ENCODE assay signal across 1 cellular context in the genomic region with DNA sequence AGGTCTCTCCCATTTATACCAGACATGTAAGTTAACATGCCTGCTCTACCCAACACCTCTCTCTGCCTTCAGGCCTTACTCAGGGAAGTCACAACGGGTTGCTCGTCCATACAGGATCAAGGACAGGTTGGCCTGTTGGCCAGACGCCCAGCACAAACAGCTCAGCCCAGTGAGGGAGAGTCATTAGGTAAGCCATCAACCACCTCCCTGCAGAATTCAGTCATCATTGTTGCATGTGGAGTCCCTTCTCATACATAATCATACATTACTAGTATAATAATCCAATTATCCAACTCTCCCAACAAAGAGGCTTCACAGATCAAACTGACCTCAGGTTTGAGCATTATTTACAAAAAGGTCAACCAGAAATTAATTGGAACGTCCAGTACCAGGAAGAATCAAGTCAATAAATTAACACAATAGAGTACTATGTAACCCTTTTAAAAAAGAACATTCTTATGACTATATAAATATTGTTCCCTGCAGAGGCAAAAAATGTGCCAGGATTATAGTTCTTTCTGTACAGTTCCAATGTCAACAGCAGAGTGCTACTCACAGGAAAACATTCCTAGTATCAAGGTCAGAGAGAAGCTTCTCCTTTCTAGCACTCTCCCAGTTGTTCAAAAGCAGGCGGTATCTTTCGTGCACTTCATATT.
TF ChIP-seq lines count a peak whose summit lies in the region.

No MANE protein-coding gene starts in this region.

TF ChIP-seq in liver, 16 proteins besides CTCF, POLR2A, EP300 and RAD21 (continued from another document):
- TF ChIP-seq, protein P1, sequence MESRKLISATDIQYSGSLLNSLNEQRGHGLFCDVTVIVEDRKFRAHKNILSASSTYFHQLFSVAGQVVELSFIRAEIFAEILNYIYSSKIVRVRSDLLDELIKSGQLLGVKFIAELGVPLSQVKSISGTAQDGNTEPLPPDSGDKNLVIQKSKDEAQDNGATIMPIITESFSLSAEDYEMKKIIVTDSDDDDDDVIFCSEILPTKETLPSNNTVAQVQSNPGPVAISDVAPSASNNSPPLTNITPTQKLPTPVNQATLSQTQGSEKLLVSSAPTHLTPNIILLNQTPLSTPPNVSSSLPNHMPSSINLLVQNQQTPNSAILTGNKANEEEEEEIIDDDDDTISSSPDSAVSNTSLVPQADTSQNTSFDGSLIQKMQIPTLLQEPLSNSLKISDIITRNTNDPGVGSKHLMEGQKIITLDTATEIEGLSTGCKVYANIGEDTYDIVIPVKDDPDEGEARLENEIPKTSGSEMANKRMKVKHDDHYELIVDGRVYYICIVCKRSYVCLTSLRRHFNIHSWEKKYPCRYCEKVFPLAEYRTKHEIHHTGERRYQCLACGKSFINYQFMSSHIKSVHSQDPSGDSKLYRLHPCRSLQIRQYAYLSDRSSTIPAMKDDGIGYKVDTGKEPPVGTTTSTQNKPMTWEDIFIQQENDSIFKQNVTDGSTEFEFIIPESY (IDR thresholded peaks at IDR 0.05): peak; percentile 20
- TF ChIP-seq SP1 (IDR thresholded peaks at IDR 0.05): peak; percentile 73
- no peak for TF ChIP-seq GABPA (IDR thresholded peaks at IDR 0.05 in 1 of 2, conservative IDR thresholded peaks at IDR 0.05 in 1 of 2)
- peak; percentile 27 to 41 for TF ChIP-seq HNF4A (conservative IDR thresholded peaks at IDR 0.05)
- no peak for TF ChIP-seq HNF4G (IDR thresholded peaks at IDR 0.05)
- TF ChIP-seq YY1 (IDR thresholded peaks at IDR 0.05): peak; percentile 73
- no peak for TF ChIP-seq FOXA1 (IDR thresholded peaks at IDR 0.05)
- peak in 1 of 2 donors; percentile 3 for TF ChIP-seq JUND (IDR thresholded peaks at IDR 0.05)
- TF ChIP-seq RXRA (IDR thresholded peaks at IDR 0.05): peak in 1 of 2 donors; percentile 46
- TF ChIP-seq, protein P2, sequence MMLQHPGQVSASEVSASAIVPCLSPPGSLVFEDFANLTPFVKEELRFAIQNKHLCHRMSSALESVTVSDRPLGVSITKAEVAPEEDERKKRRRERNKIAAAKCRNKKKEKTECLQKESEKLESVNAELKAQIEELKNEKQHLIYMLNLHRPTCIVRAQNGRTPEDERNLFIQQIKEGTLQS (IDR thresholded peaks at IDR 0.05): no peak
- TF ChIP-seq FOXA2 (IDR thresholded peaks at IDR 0.05): peak; percentile 60
